In genomic region chr6:33421344-33421643, GRCh38 we compare ENCODE assay signal across 10 cellular contexts. TPM values are rescaled to one million over a fixed set of nuclear protein-coding genes. Genes with fewer than 3 reads are reported as not detected.
DNase-seq lines count a peak whose midpoint lies in the region; ATAC-seq and TF ChIP-seq lines count a peak whose summit lies in the region.
"Had no signal": no experiment of that assay in that cellular context is flagged by ENCODE, and none has a peak within 500 bp of the region (broad histone marks: within the 10 kb centered on the region; RNA-seq: fewer than 3 reads in every experiment).

No MANE protein-coding gene starts in this region.

- H3K36me3 Mint-ChIP-seq in T-cell (peaks cover 5% of the 10 kb centered on the region), endothelial cell (ENCODE audit: low read depth, unreplicated experiment) (peaks cover 16% of the 10 kb centered on the region)

- H3K4me3 Mint-ChIP-seq in T-cell: peak overlapping the region in 1 of 3 donors; percentile 94
- peak overlapping the region; percentile 23 for H3K4me3 Mint-ChIP-seq in endothelial cell (ENCODE audit: unreplicated experiment)

- H3K27me3 ChIP-seq in DND-41 (ENCODE audit: insufficient read depth, low read length, poor library complexity) (no peaks in the 10 kb centered on the region), ovary (no peaks in the 10 kb centered on the region)

- H3K27me3 Mint-ChIP-seq in T-cell: no peaks in the 10 kb centered on the region
- peaks cover 17% of the 10 kb centered on the region for H3K27me3 Mint-ChIP-seq in endothelial cell (ENCODE audit: unreplicated experiment)

- H3K27ac Mint-ChIP-seq in T-cell: peak overlapping the region; percentile 31 to 34
- H3K27ac Mint-ChIP-seq in endothelial cell (ENCODE audit: unreplicated experiment): peak overlapping the region; percentile 49

- H3K4me1 ChIP-seq in DND-41 (ENCODE audit: insufficient read depth, low read length) (peaks cover 81% of the 10 kb centered on the region), ovary (ENCODE audit: insufficient read depth) (peaks cover 15% of the 10 kb centered on the region)

- 75 to 80% (median 75%) methylated on average over 2 of the region's 2 CpGs for WGBS in ovary, 3 donors

- H3K4me2 ChIP-seq in DND-41 (ENCODE audit: insufficient read depth, low read length): peak overlapping the region; percentile 87

- no peak overlapping the region; the same call in 1 of the 2 replicates for H3K9ac ChIP-seq in DND-41 (ENCODE audit: low read depth, low read length)

- no peak overlapping the region for H2AFZ ChIP-seq in DND-41 (ENCODE audit: low read depth, low read length)

- H3K4me1 Mint-ChIP-seq in T-cell (peaks cover 55 to 81% (median 72%) of the 10 kb centered on the region in 3 donors), endothelial cell (ENCODE audit: unreplicated experiment) (peaks cover 52% of the 10 kb centered on the region)

- H3K9me3 Mint-ChIP-seq in T-cell: no peaks in the 10 kb centered on the region
- H3K9me3 Mint-ChIP-seq in endothelial cell (ENCODE audit: unreplicated experiment): no peaks in the 10 kb centered on the region

- POLR2A ChIA-PET in T-cell (lab: Charles Lee): no interaction called here

- no peak for ATAC-seq in DND-41 (ENCODE audit: insufficient read depth, low read depth)
- ATAC-seq in T-cell (replicated peaks in 1 of 4): no peak
- no peak for ATAC-seq in GM19351 (IDR thresholded peaks at IDR 0.05; ENCODE audit: unreplicated experiment)
- ATAC-seq in HG02763 (IDR thresholded peaks at IDR 0.05; ENCODE audit: unreplicated experiment): no peak
- ATAC-seq: sciatic nerve had no signal

- TF ChIP-seq POLR2A in ovary (IDR thresholded peaks at IDR 0.05): no peak

- H3K79me2 ChIP-seq in DND-41 (ENCODE audit: insufficient read depth, low read length): peaks cover 43% of the 10 kb centered on the region

- DNase-seq in DND-41: no peak
- no peak for DNase-seq in T-cell
- no peak for DNase-seq in endothelial cell (ENCODE audit: low spot score)
- no peak for DNase-seq in ovary
- DNase-seq in NCI-H526 (lab: John Stamatoyannopoulos, UW): no peak
- DNase-seq: NCI-H226 had no signal

- intact Hi-C loops in ovary (cut with DNase I): loop anchor here in 1 of 4 donors (10.0 kb wide), 1 partner anchor 106 kb away; the partner anchor contains the start of genes TAPBP and ZBTB22

- TF ChIP-seq CTCF in DND-41 (IDR thresholded peaks at IDR 0.05; ENCODE audit: borderline replicate concordance, extremely low read depth, low read length, poor library complexity, severe bottlenecking) (no peak), endothelial cell (IDR thresholded peaks at IDR 0.05; ENCODE audit: unreplicated experiment) (no peak), ovary (IDR thresholded peaks at IDR 0.05) (no peak)

- TF ChIP-seq EP300 in ovary (IDR thresholded peaks at IDR 0.05): no peak

- H4K20me1 ChIP-seq in DND-41 (ENCODE audit: insufficient read depth, low read length): peaks cover 8% of the 10 kb centered on the region; the same call in 1 of the 2 replicates

- H3K36me3 ChIP-seq in DND-41 (ENCODE audit: insufficient read depth, low read length) (peaks cover 12% of the 10 kb centered on the region), ovary (no peaks in the 10 kb centered on the region)
- H3K36me3 ChIP-seq: thoracic aorta had no signal

- CTCF ChIA-PET in T-cell (lab: Charles Lee): no interaction called here

- H3K9me3 ChIP-seq in DND-41 (ENCODE audit: insufficient read depth, low read length, severe bottlenecking): no peaks in the 10 kb centered on the region
- no peaks in the 10 kb centered on the region for H3K9me3 ChIP-seq in ovary
- H3K9me3 ChIP-seq: thoracic aorta had no signal

- peak overlapping the region in 1 of 2 experiments; percentile 84; a peak in 2 of 4 replicates for H3K4me3 ChIP-seq in DND-41 (ENCODE audit: low read depth in 1 of 2, low read length in 2 of 2)
- no peak overlapping the region for H3K4me3 ChIP-seq in ovary

- H3K27ac ChIP-seq in DND-41 (ENCODE audit: low read length) (no peak overlapping the region), ovary (peak overlapping the region; percentile 45 to 60)

RNA-seq across cellular contexts. Expression of gene SYNGAP1, which starts 1.4 kb away (rescaled TPM):
- 100 to 1,000 TPM in 1 of 5 donors, 10 to 100 TPM in 4; 51.2 to 111 (median 64.5) TPM for total RNA-seq in T-cell
- total RNA-seq in endothelial cell (ENCODE audit: unreplicated experiment): 48.6 TPM
- total RNA-seq in ovary: 10 to 100 TPM; 17.5 to 60.0 (median 43.1) TPM
- 10 to 100 TPM; 14.6 to 29.8 TPM for polyA plus RNA-seq in ovary

RNA-seq across cellular contexts. Expression of gene CUTA, which starts 3.4 kb away (rescaled TPM):
- total RNA-seq in T-cell: 100 to 1,000 TPM; 169 to 184 (median 176) TPM
- total RNA-seq in endothelial cell (ENCODE audit: unreplicated experiment): 163 TPM
- total RNA-seq in ovary: 100 to 1,000 TPM; 125 to 238 (median 177) TPM
- 100 to 1,000 TPM; 173 to 250 TPM for polyA plus RNA-seq in ovary

RNA-seq across cellular contexts. Expression of gene PHF1, which starts 10.5 kb away (rescaled TPM):
- 100 to 1,000 TPM; 169 to 372 (median 175) TPM for total RNA-seq in T-cell
- 60.0 TPM for total RNA-seq in endothelial cell (ENCODE audit: unreplicated experiment)
- total RNA-seq in ovary: 100 to 1,000 TPM in 5 of 7 donors, 10 to 100 TPM in 2; 94.3 to 182 (median 123) TPM
- 100 to 1,000 TPM in 1 of 2 donors, 10 to 100 TPM in 1; 80.7 to 179 TPM for polyA plus RNA-seq in ovary

RNA-seq across cellular contexts. Expression of gene KIFC1, which starts 29.7 kb away (rescaled TPM):
- total RNA-seq in T-cell (1 to 10 TPM; 1.1 to 2.9 (median 1.8) TPM), endothelial cell (ENCODE audit: unreplicated experiment) (19.0 TPM), ovary (1 to 10 TPM in 6 of 7 donors, under 1 TPM in 1; 0.60 to 3.9 (median 2.2) TPM)
- polyA plus RNA-seq in ovary: 1 to 10 TPM; 1.7 to 2.3 TPM

RNA-seq across cellular contexts. Expression of gene ZBTB9, which starts 33.1 kb away (rescaled TPM):
- total RNA-seq in T-cell (10 to 100 TPM in 3 of 5 donors, 1 to 10 TPM in 2; 3.9 to 12.6 (median 11.1) TPM), endothelial cell (ENCODE audit: unreplicated experiment) (18.7 TPM), ovary (10 to 100 TPM in 3 of 7 donors, 1 to 10 TPM in 4; 2.4 to 13.5 (median 8.8) TPM)
- polyA plus RNA-seq in ovary: 10 to 100 TPM in 1 of 2 donors, 1 to 10 TPM in 1; 5.5 to 10.8 TPM
